ENCODE assay signal across 11 cellular contexts in the genomic region with DNA sequence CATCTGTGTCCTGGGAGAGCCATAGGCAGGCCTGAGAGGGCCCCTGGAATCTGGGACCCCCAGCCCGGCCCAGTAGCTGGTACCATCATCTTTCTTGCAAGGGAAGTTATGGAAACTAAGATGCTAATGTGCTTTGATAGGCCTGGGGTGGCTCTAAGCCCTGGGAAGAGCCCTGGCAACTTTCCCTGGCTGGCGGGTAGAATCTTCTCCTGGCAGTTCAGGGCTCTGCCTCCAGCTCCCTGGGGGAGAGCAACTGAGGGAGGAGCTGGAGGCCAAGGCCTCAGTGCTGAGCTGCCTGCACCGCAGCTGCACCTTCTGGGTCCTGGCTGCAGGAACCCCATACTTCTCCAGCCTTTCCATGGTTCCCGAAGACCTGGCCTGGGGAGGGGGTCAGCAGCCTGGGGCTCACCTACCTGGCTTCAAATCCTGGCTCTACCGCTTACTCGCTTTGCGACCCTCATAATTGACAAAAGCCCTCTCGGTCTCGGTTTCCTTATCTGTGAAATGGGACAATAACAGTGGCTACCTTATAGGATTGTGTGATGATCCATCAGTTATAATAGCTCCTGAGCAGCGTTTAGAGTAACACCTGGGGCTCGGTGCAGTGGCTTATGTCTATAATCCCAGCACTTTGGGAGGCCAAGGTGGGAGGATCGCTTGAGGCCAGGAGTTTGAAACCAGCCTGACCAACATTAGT.
DNase-seq lines count a peak whose midpoint lies in the region; ATAC-seq and TF ChIP-seq lines count a peak whose summit lies in the region.
"Had no signal": no experiment of that assay in that cellular context is flagged by ENCODE, and none has a peak within 500 bp of the region (broad histone marks: within the 10 kb centered on the region; RNA-seq: fewer than 3 reads in every experiment).

No MANE protein-coding gene starts in this region.

- no peaks in the 10 kb centered on the region for H3K9me3 Mint-ChIP-seq in activated T-cell treated with anti-CD3 and anti-CD28 coated beads, Interleukin-2, amount 50 U/mL, for 24 hours
- H3K9me3 Mint-ChIP-seq in activated CD4-positive, alpha-beta memory T cell treated with anti-CD3 and anti-CD28 coated beads, Interleukin-2, amount 10 ng/mL, durations not matched to agents 7 days and 5 days, result no peaks in the 10 kb centered on the region
- peaks cover 9 to 15% of the 10 kb centered on the region in 2 donors for H3K9me3 Mint-ChIP-seq in stimulated activated naive CD8-positive, alpha-beta T cell treated with anti-CD3 and anti-CD28 coated beads, Interleukin-15, amount 100 ng/mL, for 72 hours

- peaks cover 68% of the 10 kb centered on the region for H3K36me3 Mint-ChIP-seq in activated T-cell treated with anti-CD3 and anti-CD28 coated beads, Interleukin-2, amount 50 U/mL, for 24 hours (ENCODE audit: low read depth)
- H3K36me3 Mint-ChIP-seq in activated CD4-positive, alpha-beta memory T cell treated with anti-CD3 and anti-CD28 coated beads, Interleukin-2, amount 10 ng/mL, durations not matched to agents 7 days and 5 days (ENCODE audit: low read depth), result peaks cover 75% of the 10 kb centered on the region

- peaks cover 81% of the 10 kb centered on the region for H3K4me1 ChIP-seq in foreskin keratinocyte

- CTCF ChIA-PET in activated CD4-positive, alpha-beta memory T cell treated with anti-CD3 and anti-CD28 coated beads, Interleukin-2, amount 10 ng/mL, durations not matched to agents 7 days and 5 days (lab: Charles Lee), result interaction anchor here (1.0 to 4.4 kb wide), 6 partner anchors 11 to 74 kb away, joined by 3 to 19 read pairs (median 4); no protein-coding TSS in a partner anchor

- H3K27me3 ChIP-seq in foreskin keratinocyte, result no peaks in the 10 kb centered on the region

- H3K27ac Mint-ChIP-seq in activated T-cell treated with anti-CD3 and anti-CD28 coated beads, Interleukin-2, amount 50 U/mL, for 24 hours, result peak overlapping the region; percentile 93
- peak overlapping the region; percentile 84 for H3K27ac Mint-ChIP-seq in activated CD4-positive, alpha-beta memory T cell treated with anti-CD3 and anti-CD28 coated beads, Interleukin-2, amount 10 ng/mL, durations not matched to agents 7 days and 5 days
- H3K27ac Mint-ChIP-seq in stimulated activated naive CD8-positive, alpha-beta T cell treated with anti-CD3 and anti-CD28 coated beads, Interleukin-15, amount 100 ng/mL, for 72 hours, result peak overlapping the region; percentile 29 to 94

- TF ChIP-seq CTCF in foreskin keratinocyte (conservative IDR thresholded peaks at IDR 0.05), result no peak
- TF ChIP-seq CTCF in GM13976 (IDR thresholded peaks at IDR 0.05; ENCODE audit: borderline replicate concordance, control extremely low read depth, extremely low read depth, insufficient read depth, missing control alignments), result no peak

- H3K27ac ChIP-seq in foreskin keratinocyte, result peak overlapping the region; percentile 74

- ATAC-seq in foreskin keratinocyte, result no peak
- ATAC-seq in stimulated activated naive CD8-positive, alpha-beta T cell treated with anti-CD3 and anti-CD28 coated beads, Interleukin-15, amount 100 ng/mL, for 72 hours, result no peak

- peaks cover 99% of the 10 kb centered on the region for H3K4me1 Mint-ChIP-seq in activated T-cell treated with anti-CD3 and anti-CD28 coated beads, Interleukin-2, amount 50 U/mL, for 24 hours (ENCODE audit: low read depth)
- H3K4me1 Mint-ChIP-seq in activated CD4-positive, alpha-beta memory T cell treated with anti-CD3 and anti-CD28 coated beads, Interleukin-2, amount 10 ng/mL, durations not matched to agents 7 days and 5 days, result peaks cover 96% of the 10 kb centered on the region
- H3K4me1 Mint-ChIP-seq in stimulated activated naive CD8-positive, alpha-beta T cell treated with anti-CD3 and anti-CD28 coated beads, Interleukin-15, amount 100 ng/mL, for 72 hours, result peaks cover 100% of the 10 kb centered on the region

- POLR2A ChIA-PET in activated CD4-positive, alpha-beta memory T cell treated with anti-CD3 and anti-CD28 coated beads, Interleukin-2, amount 10 ng/mL, durations not matched to agents 7 days and 5 days (lab: Charles Lee), result interaction anchor here (0.6 to 7.4 kb wide), 20 partner anchors 9 to 1476 kb away, joined by 3 to 71 read pairs (median 5); no protein-coding TSS in a partner anchor

- in situ Hi-C loops in GM13976 (cut with MboI; ENCODE audit: low sequenced_read_pairs, unreplicated experiment), result no loop called here

- no peak for DNase-seq in activated T-cell treated with anti-CD3 and anti-CD28 coated beads, Interleukin-2, amount 50 U/mL, for 24 hours
- DNase-seq in activated T-cell treated with anti-CD3 and anti-CD28 coated beads, Interleukin-2, amount 50 U/mL, for 1 hour, result no peak
- DNase-seq in activated CD4-positive, alpha-beta memory T cell treated with anti-CD3 and anti-CD28 coated beads, Interleukin-2, amount 10 ng/mL, durations not matched to agents 7 days and 5 days, result no peak
- DNase-seq in foreskin keratinocyte (no peak), GM13976 (ENCODE audit: low spot score) (no peak), SIG-M5 treated with dmso at 0.1 percent for 504 hours (lab: John Stamatoyannopoulos, UW; ENCODE audit: unreplicated experiment) (no peak)
- DNase-seq in stimulated activated naive CD8-positive, alpha-beta T cell treated with anti-CD3 and anti-CD28 coated beads, Interleukin-15, amount 100 ng/mL, for 72 hours, result no peak
- no peak for DNase-seq in stimulated activated CD8-positive, alpha-beta memory T cell treated with anti-CD3 and anti-CD28 coated beads, Interleukin-4, amount 100 ng/mL, for 48 hours
- DNase-seq: erythroblast, NCI-H2171, occipital lobe had no signal

- peak overlapping the region; percentile 69 for H3K4me3 Mint-ChIP-seq in activated T-cell treated with anti-CD3 and anti-CD28 coated beads, Interleukin-2, amount 50 U/mL, for 24 hours
- no peak overlapping the region for H3K4me3 Mint-ChIP-seq in activated CD4-positive, alpha-beta memory T cell treated with anti-CD3 and anti-CD28 coated beads, Interleukin-2, amount 10 ng/mL, durations not matched to agents 7 days and 5 days
- H3K4me3 Mint-ChIP-seq in stimulated activated naive CD8-positive, alpha-beta T cell treated with anti-CD3 and anti-CD28 coated beads, Interleukin-15, amount 100 ng/mL, for 72 hours, result peak overlapping the region; percentile 83 to 84

- no peaks in the 10 kb centered on the region for H3K27me3 Mint-ChIP-seq in activated T-cell treated with anti-CD3 and anti-CD28 coated beads, Interleukin-2, amount 50 U/mL, for 24 hours
- H3K27me3 Mint-ChIP-seq in activated CD4-positive, alpha-beta memory T cell treated with anti-CD3 and anti-CD28 coated beads, Interleukin-2, amount 10 ng/mL, durations not matched to agents 7 days and 5 days, result no peaks in the 10 kb centered on the region
- no peaks in the 10 kb centered on the region for H3K27me3 Mint-ChIP-seq in stimulated activated naive CD8-positive, alpha-beta T cell treated with anti-CD3 and anti-CD28 coated beads, Interleukin-15, amount 100 ng/mL, for 72 hours
